Comparison of ENCODE assay signal across 8 cellular contexts in genomic region chr19:56594783-56595547, GRCh38. TPM values are rescaled to one million over a fixed set of nuclear protein-coding genes. Genes with fewer than 3 reads are reported as not detected.
A peak's percentile ranks its signal among the peaks of the same experiment; 100 is the strongest.
DNase-seq lines count a peak whose midpoint lies in the region; FAIRE-seq and TF ChIP-seq lines count a peak whose summit lies in the region.

TSS of gene ZNF71 (plus strand) at chr19:56595302. CDS start at chr19:56601559, 6,257 bp downstream.

- peaks cover 25% of the 10 kb centered on the region for H3K36me3 Mint-ChIP-seq in activated naive CD4-positive, alpha-beta T cell treated with anti-CD3 and anti-CD28 coated beads, Interleukin-2, amount 50 U/mL, for 24 hours

- peak within 1 kb of the TSS; percentile 91 for H3K4me3 Mint-ChIP-seq in activated naive CD4-positive, alpha-beta T cell treated with anti-CD3 and anti-CD28 coated beads, Interleukin-2, amount 50 U/mL, for 24 hours

- TF ChIP-seq EP300 in SK-N-SH (IDR thresholded peaks at IDR 0.05; ENCODE audit: borderline replicate concordance in 1 of 2, low read depth in 1 of 2, low read length in 1 of 2) (no peak), suprapubic skin (IDR thresholded peaks at IDR 0.05) (no peak)

- H3K9me2 ChIP-seq in DOHH2 (replicated peaks; ENCODE audit: control insufficient read depth, low read length), result no peaks in the 10 kb centered on the region; the same call in 1 of the 2 replicates
- H3K9me2 ChIP-seq in MM.1S (replicated peaks; ENCODE audit: insufficient read depth, low read length), result no peaks in the 10 kb centered on the region
- no peaks in the 10 kb centered on the region for H3K9me2 ChIP-seq in SK-N-SH

- H3K27ac ChIP-seq in DOHH2 (ENCODE audit: low read depth, low read length), result no peak within 1 kb of the TSS
- H3K27ac ChIP-seq in MM.1S (ENCODE audit: low read length), result no peak within 1 kb of the TSS
- H3K27ac ChIP-seq in SK-N-SH (ENCODE audit: low read depth in 2 of 2, low read length in 1 of 2), result peak within 1 kb of the TSS in 1 of 2 experiments; percentile 29; a peak in 1 of 4 replicates
- H3K27ac ChIP-seq in suprapubic skin, result no peak within 1 kb of the TSS

- H3K27me3 ChIP-seq in DOHH2 (ENCODE audit: control insufficient read depth, low read length) (no peaks in the 10 kb centered on the region), MM.1S (replicated peaks; ENCODE audit: insufficient read depth, low read length) (peaks cover 19% of the 10 kb centered on the region), SK-N-SH (ENCODE audit: insufficient read depth) (no peaks in the 10 kb centered on the region), suprapubic skin (no peaks in the 10 kb centered on the region)

- TF ChIP-seq POLR2A in H54 (IDR thresholded peaks at IDR 0.05; ENCODE audit: low read depth, low read length), result peak; percentile 78
- no peak for TF ChIP-seq POLR2A in suprapubic skin (IDR thresholded peaks at IDR 0.05)

- peaks cover 10% of the 10 kb centered on the region for H3K79me2 ChIP-seq in DOHH2 (ENCODE audit: control insufficient read depth, low read length)
- peaks cover 14% of the 10 kb centered on the region for H3K79me2 ChIP-seq in MM.1S (ENCODE audit: low read length)
- H3K79me2 ChIP-seq in SK-N-SH (ENCODE audit: insufficient read depth), result peaks cover 49% of the 10 kb centered on the region

- H3K4me1 ChIP-seq in DOHH2 (ENCODE audit: control insufficient read depth, low read length) (peaks cover 13% of the 10 kb centered on the region), MM.1S (ENCODE audit: low read length) (peaks cover 3% of the 10 kb centered on the region; the same call in 1 of the 2 replicates), SK-N-SH (ENCODE audit: control insufficient read depth in 1 of 2, insufficient read depth in 2 of 2, low read depth in 1 of 2, low read length in 1 of 2) (peaks cover 0 to 5% of the 10 kb centered on the region in 2 experiments; a peak in 1 of 4 replicates), suprapubic skin (peaks cover 16% of the 10 kb centered on the region)

- 2% methylated on average over 29 of the region's 52 CpGs for WGBS in SK-N-SH (ENCODE audit: low lambda C conversion rate)
- WGBS in suprapubic skin, result under 1% methylated on average over 44 of the region's 52 CpGs

- POLR2A ChIA-PET in SK-N-SH (lab: Yijun Ruan, JAX), result no interaction called here

- peaks cover 24% of the 10 kb centered on the region for H3K4me1 Mint-ChIP-seq in activated naive CD4-positive, alpha-beta T cell treated with anti-CD3 and anti-CD28 coated beads, Interleukin-2, amount 50 U/mL, for 24 hours

- H3K9ac ChIP-seq in MM.1S (ENCODE audit: low read length), result peak within 1 kb of the TSS; percentile 59; the same call in 1 of the 2 replicates
- peak within 1 kb of the TSS; percentile 79 for H3K9ac ChIP-seq in SK-N-SH

- H2AFZ ChIP-seq in MM.1S (ENCODE audit: low read length) (peak within 1 kb of the TSS; percentile 96), SK-N-SH (ENCODE audit: low read depth) (peak within 1 kb of the TSS; percentile 85)

- peaks cover 8% of the 10 kb centered on the region; the same call in 1 of the 2 replicates for H3K36me3 ChIP-seq in DOHH2 (ENCODE audit: control insufficient read depth, low read length)
- H3K36me3 ChIP-seq in MM.1S (replicated peaks; ENCODE audit: insufficient read depth, low read length), result no peaks in the 10 kb centered on the region
- peaks cover 6 to 19% of the 10 kb centered on the region in 2 experiments for H3K36me3 ChIP-seq in SK-N-SH (replicated peaks in 1 of 2; ENCODE audit: control insufficient read depth in 1 of 2, insufficient read depth in 2 of 2, low read length in 1 of 2)
- H3K36me3 ChIP-seq in suprapubic skin, result peaks cover 4% of the 10 kb centered on the region

- DNase-seq in H54 (ENCODE audit: insufficient read length, low spot score), result peak; percentile 99
- peak; percentile 87 for DNase-seq in MM.1S
- DNase-seq in SK-N-SH, result peak; percentile 97
- DNase-seq in glomerular visceral epithelial cell (ENCODE audit: extremely low spot score), result peak; percentile 88
- DNase-seq in occipital lobe (lab: John Stamatoyannopoulos, UW), result peak; percentile 85
- peak; percentile 89 to 90 for DNase-seq in suprapubic skin (ENCODE audit: low spot score in 2 of 2)

- H3K4me3 ChIP-seq in DOHH2 (ENCODE audit: low read length) (peak within 1 kb of the TSS; percentile 89), MM.1S (ENCODE audit: low read length) (peak within 1 kb of the TSS; percentile 80), SK-N-SH (ENCODE audit: low read depth in 2 of 2, low read length in 1 of 2) (peak within 1 kb of the TSS; percentile 56 to 95), suprapubic skin (peak within 1 kb of the TSS; percentile 79)

- H3F3A ChIP-seq in DOHH2 (ENCODE audit: control insufficient read depth, insufficient read depth), result no peaks in the 10 kb centered on the region
- H3F3A ChIP-seq in MM.1S (ENCODE audit: insufficient read depth, low read length), result no peaks in the 10 kb centered on the region
- H3F3A ChIP-seq in SK-N-SH (replicated peaks; ENCODE audit: insufficient read depth), result no peaks in the 10 kb centered on the region

- peak within 1 kb of the TSS; percentile 83 for H3K27ac Mint-ChIP-seq in activated naive CD4-positive, alpha-beta T cell treated with anti-CD3 and anti-CD28 coated beads, Interleukin-2, amount 50 U/mL, for 24 hours

- H4K20me1 ChIP-seq in DOHH2 (ENCODE audit: control insufficient read depth, insufficient read depth, low read depth, low read length), result no peaks in the 10 kb centered on the region
- no peaks in the 10 kb centered on the region for H4K20me1 ChIP-seq in MM.1S (ENCODE audit: insufficient read depth, low read length)
- no peaks in the 10 kb centered on the region for H4K20me1 ChIP-seq in SK-N-SH (ENCODE audit: insufficient read depth)

- H3K27me3 Mint-ChIP-seq in activated naive CD4-positive, alpha-beta T cell treated with anti-CD3 and anti-CD28 coated beads, Interleukin-2, amount 50 U/mL, for 24 hours, result no peaks in the 10 kb centered on the region

- H3K9me3 ChIP-seq in DOHH2 (ENCODE audit: control insufficient read depth, insufficient read depth, low read length), result peaks cover 10% of the 10 kb centered on the region; the same call in 1 of the 2 replicates
- no peaks in the 10 kb centered on the region for H3K9me3 ChIP-seq in MM.1S (replicated peaks; ENCODE audit: insufficient read depth, low read length)
- peaks cover 13% of the 10 kb centered on the region; the same call in 1 of the 2 replicates for H3K9me3 ChIP-seq in SK-N-SH
- H3K9me3 ChIP-seq in suprapubic skin, result no peaks in the 10 kb centered on the region

- H3K4me2 ChIP-seq in DOHH2 (ENCODE audit: low read length) (peak within 1 kb of the TSS; percentile 79), MM.1S (ENCODE audit: low read depth, low read length) (peak within 1 kb of the TSS; percentile 59), SK-N-SH (peak within 1 kb of the TSS; percentile 83)

- CTCF ChIA-PET in SK-N-SH (lab: Yijun Ruan, JAX), result interaction anchor here (1.0 kb wide), 1 partner anchor 202 kb away, joined by 3 read pairs; the partner anchor contains the start of gene ZNF582

- TF ChIP-seq CTCF in DOHH2 (IDR thresholded peaks at IDR 0.05; ENCODE audit: low read depth, low read length, poor library complexity, severe bottlenecking) (no peak), MM.1S (IDR thresholded peaks at IDR 0.05; ENCODE audit: low read length) (no peak), SK-N-SH (IDR thresholded peaks at IDR 0.05) (no peak), suprapubic skin (IDR thresholded peaks at IDR 0.05) (no peak)

- H3K9me3 Mint-ChIP-seq in activated naive CD4-positive, alpha-beta T cell treated with anti-CD3 and anti-CD28 coated beads, Interleukin-2, amount 50 U/mL, for 24 hours, result peaks cover 29% of the 10 kb centered on the region

- no peak for FAIRE-seq in H54 (lab: Jason Lieb, UNC)

- no peak for TF ChIP-seq RAD21 in SK-N-SH (IDR thresholded peaks at IDR 0.05; ENCODE audit: low read length)

TF ChIP-seq in SK-N-SH, 30 proteins besides CTCF, POLR2A, EP300 and RAD21:
- TF ChIP-seq NRF1 (IDR thresholded peaks at IDR 0.05; ENCODE audit: low read depth, low read length) (peak; percentile 75), TCF12 (IDR thresholded peaks at IDR 0.05) (no peak), CHD2 (IDR thresholded peaks at IDR 0.05; ENCODE audit: low read length, partially characterized antibody) (peak; percentile 65), YY1 (IDR thresholded peaks at IDR 0.05; ENCODE audit: low read depth) (0 out of 2 replicates have a peak, but pooled peaks have one; percentile 47), TEAD4 (IDR thresholded peaks at IDR 0.05; ENCODE audit: borderline replicate concordance, insufficient read depth) (no peak), TAF1 (IDR thresholded peaks at IDR 0.05; ENCODE audit: borderline replicate concordance, low read depth, low read length) (peak; percentile 61), MXI1 (IDR thresholded peaks at IDR 0.05; ENCODE audit: low read depth, low read length) (peak; percentile 73)
- TF ChIP-seq, protein P1, sequence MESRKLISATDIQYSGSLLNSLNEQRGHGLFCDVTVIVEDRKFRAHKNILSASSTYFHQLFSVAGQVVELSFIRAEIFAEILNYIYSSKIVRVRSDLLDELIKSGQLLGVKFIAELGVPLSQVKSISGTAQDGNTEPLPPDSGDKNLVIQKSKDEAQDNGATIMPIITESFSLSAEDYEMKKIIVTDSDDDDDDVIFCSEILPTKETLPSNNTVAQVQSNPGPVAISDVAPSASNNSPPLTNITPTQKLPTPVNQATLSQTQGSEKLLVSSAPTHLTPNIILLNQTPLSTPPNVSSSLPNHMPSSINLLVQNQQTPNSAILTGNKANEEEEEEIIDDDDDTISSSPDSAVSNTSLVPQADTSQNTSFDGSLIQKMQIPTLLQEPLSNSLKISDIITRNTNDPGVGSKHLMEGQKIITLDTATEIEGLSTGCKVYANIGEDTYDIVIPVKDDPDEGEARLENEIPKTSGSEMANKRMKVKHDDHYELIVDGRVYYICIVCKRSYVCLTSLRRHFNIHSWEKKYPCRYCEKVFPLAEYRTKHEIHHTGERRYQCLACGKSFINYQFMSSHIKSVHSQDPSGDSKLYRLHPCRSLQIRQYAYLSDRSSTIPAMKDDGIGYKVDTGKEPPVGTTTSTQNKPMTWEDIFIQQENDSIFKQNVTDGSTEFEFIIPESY (IDR thresholded peaks at IDR 0.05; ENCODE audit: borderline replicate concordance, low read depth), result no peak

RNA-seq across cellular contexts. Expression of gene ZNF71, which starts in this region (rescaled TPM):
- 6.3 and 7.1 TPM in 2 replicates for polyA plus RNA-seq in SK-N-SH (2012; rRNA removed)
- 4.5 and 6.1 TPM in 2 replicates for polyA plus RNA-seq in SK-N-SH (2012; cell fraction: cytosol; rRNA removed)
- 4.9 and 5.0 TPM in 2 replicates for polyA plus RNA-seq in SK-N-SH (2012; cell fraction: nucleus; rRNA removed)
- total RNA-seq in occipital lobe, result 19.5 TPM
- total RNA-seq in suprapubic skin, result 10 to 100 TPM in 1 of 4 donors, 1 to 10 TPM in 3; 5.0 to 15.9 (median 7.5) TPM
